ENCODE assay signal across 10 cellular contexts in genomic region chr1:40868051-40868723, GRCh38. TPM values are rescaled to one million over a fixed set of nuclear protein-coding genes. Genes with fewer than 3 reads are reported as not detected.
DNase-seq lines count a peak whose midpoint lies in the region; ATAC-seq and TF ChIP-seq lines count a peak whose summit lies in the region.
"Had no signal": no experiment of that assay in that cellular context is flagged by ENCODE, and none has a peak within 500 bp of the region (broad histone marks: within the 10 kb centered on the region; RNA-seq: fewer than 3 reads in every experiment).

No MANE protein-coding gene starts in this region.

- H3K27ac ChIP-seq in upper lobe of right lung: no peak overlapping the region

- H3K27me3 ChIP-seq in upper lobe of right lung: no peaks in the 10 kb centered on the region

- H3K27me3 Mint-ChIP-seq in activated naive CD8-positive, alpha-beta T cell treated with anti-CD3 and anti-CD28 coated beads, Interleukin-2, amount 10 ng/mL, durations not matched to agents 7 days and 5 days: no peaks in the 10 kb centered on the region
- H3K27me3 Mint-ChIP-seq in activated naive CD8-positive, alpha-beta T cell treated with anti-CD3 and anti-CD28 coated beads for 36 hours: no peaks in the 10 kb centered on the region

- intact Hi-C loops in upper lobe of right lung (cut with DNase I): no loop called here

- H3K27ac Mint-ChIP-seq in activated naive CD8-positive, alpha-beta T cell treated with anti-CD3 and anti-CD28 coated beads, Interleukin-2, amount 10 ng/mL, durations not matched to agents 7 days and 5 days: no peak overlapping the region
- no peak overlapping the region for H3K27ac Mint-ChIP-seq in activated naive CD8-positive, alpha-beta T cell treated with anti-CD3 and anti-CD28 coated beads for 36 hours

- H3K9me3 Mint-ChIP-seq in activated naive CD8-positive, alpha-beta T cell treated with anti-CD3 and anti-CD28 coated beads, Interleukin-2, amount 10 ng/mL, durations not matched to agents 7 days and 5 days: peaks cover 2% of the 10 kb centered on the region
- H3K9me3 Mint-ChIP-seq in activated naive CD8-positive, alpha-beta T cell treated with anti-CD3 and anti-CD28 coated beads for 36 hours: peaks cover 8% of the 10 kb centered on the region

- TF ChIP-seq CTCF in upper lobe of right lung (IDR thresholded peaks at IDR 0.05): no peak

- peak overlapping the region; percentile 2 for H3K4me3 Mint-ChIP-seq in activated naive CD8-positive, alpha-beta T cell treated with anti-CD3 and anti-CD28 coated beads, Interleukin-2, amount 10 ng/mL, durations not matched to agents 7 days and 5 days
- no peak overlapping the region for H3K4me3 Mint-ChIP-seq in activated naive CD8-positive, alpha-beta T cell treated with anti-CD3 and anti-CD28 coated beads for 36 hours

- no peaks in the 10 kb centered on the region for H3K4me1 ChIP-seq in upper lobe of right lung

- peaks cover 5% of the 10 kb centered on the region for H3K36me3 Mint-ChIP-seq in activated naive CD8-positive, alpha-beta T cell treated with anti-CD3 and anti-CD28 coated beads, Interleukin-2, amount 10 ng/mL, durations not matched to agents 7 days and 5 days
- H3K36me3 Mint-ChIP-seq in activated naive CD8-positive, alpha-beta T cell treated with anti-CD3 and anti-CD28 coated beads for 36 hours: no peaks in the 10 kb centered on the region

- peaks cover 21% of the 10 kb centered on the region for H3K4me1 Mint-ChIP-seq in activated naive CD8-positive, alpha-beta T cell treated with anti-CD3 and anti-CD28 coated beads, Interleukin-2, amount 10 ng/mL, durations not matched to agents 7 days and 5 days
- no peaks in the 10 kb centered on the region for H3K4me1 Mint-ChIP-seq in activated naive CD8-positive, alpha-beta T cell treated with anti-CD3 and anti-CD28 coated beads for 36 hours

- POLR2A ChIA-PET in activated naive CD8-positive, alpha-beta T cell treated with anti-CD3 and anti-CD28 coated beads, Interleukin-2, amount 10 ng/mL, durations not matched to agents 7 days and 5 days (lab: Charles Lee): interaction anchor here (0.7 to 1.7 kb wide), 3 partner anchors 8 to 1404 kb away, joined by 3 to 4 read pairs (median 4); no protein-coding TSS in a partner anchor

- ATAC-seq in activated naive CD8-positive, alpha-beta T cell treated with anti-CD3 and anti-CD28 coated beads, Interleukin-2, amount 10 ng/mL, durations not matched to agents 7 days and 5 days (ENCODE audit: low read depth): peak; percentile 78
- ATAC-seq in SK-N-SH treated with all-trans-retinoic acid at 6 μM for 48 hours (peak; percentile 66), upper lobe of right lung (peak; percentile 94), GM19351 (IDR thresholded peaks at IDR 0.05; ENCODE audit: unreplicated experiment) (no peak), GM21737 (IDR thresholded peaks at IDR 0.05; ENCODE audit: unreplicated experiment) (no peak)

- H3K36me3 ChIP-seq in upper lobe of right lung: no peaks in the 10 kb centered on the region

- no peak overlapping the region for H3K4me3 ChIP-seq in upper lobe of right lung

- no peaks in the 10 kb centered on the region for H3K9me3 ChIP-seq in upper lobe of right lung

- DNase-seq in activated naive CD8-positive, alpha-beta T cell treated with anti-CD3 and anti-CD28 coated beads, Interleukin-2, amount 10 ng/mL, durations not matched to agents 7 days and 5 days: no peak
- no peak for DNase-seq in activated naive CD8-positive, alpha-beta T cell treated with anti-CD3 and anti-CD28 coated beads for 36 hours
- DNase-seq in glomerular visceral epithelial cell (ENCODE audit: extremely low spot score) (peak; percentile 34), upper lobe of right lung (no peak), NCI-H1105 (lab: John Stamatoyannopoulos, UW) (no peak)
- DNase-seq: aorta, NCI-H1930 had no signal

TF ChIP-seq in SK-N-SH treated with all-trans-retinoic acid at 6 μM for 48 hours, 23 proteins besides CTCF, POLR2A, EP300 and RAD21 (continues in another document):
- TF ChIP-seq ZFP3 (CRISPR knock-in tag; IDR thresholded peaks at IDR 0.05) (no peak), SNAI2 (CRISPR knock-in tag; IDR thresholded peaks at IDR 0.05) (no peak), RARB (CRISPR knock-in tag; IDR thresholded peaks at IDR 0.05) (no peak), CREB5 (CRISPR knock-in tag; IDR thresholded peaks at IDR 0.05; ENCODE audit: low read depth) (no peak), TSHZ2 (CRISPR knock-in tag; IDR thresholded peaks at IDR 0.05) (no peak), PPARA (CRISPR knock-in tag; IDR thresholded peaks at IDR 0.05; ENCODE audit: borderline replicate concordance) (no peak), CSDC2 (CRISPR knock-in tag; IDR thresholded peaks at IDR 0.05) (no peak), ZNF70 (CRISPR knock-in tag; IDR thresholded peaks at IDR 0.05) (no peak), ARNTL (CRISPR knock-in tag; IDR thresholded peaks at IDR 0.05; ENCODE audit: borderline replicate concordance, low read depth) (no peak), ESRRG (CRISPR knock-in tag; IDR thresholded peaks at IDR 0.05) (no peak), TCF4 (CRISPR knock-in tag; IDR thresholded peaks at IDR 0.05; ENCODE audit: borderline replicate concordance) (no peak), ZNF8 (CRISPR knock-in tag; IDR thresholded peaks at IDR 0.05) (no peak), ZNF565 (CRISPR knock-in tag; conservative IDR thresholded peaks at IDR 0.05; ENCODE audit: low read depth) (no peak), BACH2 (CRISPR knock-in tag; IDR thresholded peaks at IDR 0.05; ENCODE audit: borderline replicate concordance) (no peak), OSR1 (CRISPR knock-in tag; IDR thresholded peaks at IDR 0.05) (no peak), TOX (CRISPR knock-in tag; IDR thresholded peaks at IDR 0.05; ENCODE audit: borderline replicate concordance) (no peak), CSRNP3 (CRISPR knock-in tag; IDR thresholded peaks at IDR 0.05) (no peak)

RNA-seq across cellular contexts. Expression of gene CITED4, which starts 6.0 kb away (rescaled TPM):
- total RNA-seq in activated naive CD8-positive, alpha-beta T cell treated with anti-CD3 and anti-CD28 coated beads, Interleukin-2, amount 10 ng/mL, durations not matched to agents 7 days and 5 days: 10 to 100 TPM; 13.1 to 15.0 TPM
- 1 to 10 TPM; 4.3 to 5.3 TPM for total RNA-seq in activated naive CD8-positive, alpha-beta T cell treated with anti-CD3 and anti-CD28 coated beads for 36 hours
- 23.2 TPM for total RNA-seq in upper lobe of right lung

Comparison
In these comparisons a context has a peak if more than half of its experiments do, and no peak if none do; other contexts are left out.
1. ATAC-seq: peak in activated naive CD8-positive, alpha-beta T cell treated with anti-CD3 and anti-CD28 coated beads, Interleukin-2, amount 10 ng/mL, durations not matched to agents 7 days and 5 days (single experiment), SK-N-SH treated with all-trans-retinoic acid at 6 μM for 48 hours (single experiment) and upper lobe of right lung (single experiment); none in GM19351 (single experiment) and GM21737 (single experiment).